8 cellular contexts compared by ENCODE assay signal in the genomic region with DNA sequence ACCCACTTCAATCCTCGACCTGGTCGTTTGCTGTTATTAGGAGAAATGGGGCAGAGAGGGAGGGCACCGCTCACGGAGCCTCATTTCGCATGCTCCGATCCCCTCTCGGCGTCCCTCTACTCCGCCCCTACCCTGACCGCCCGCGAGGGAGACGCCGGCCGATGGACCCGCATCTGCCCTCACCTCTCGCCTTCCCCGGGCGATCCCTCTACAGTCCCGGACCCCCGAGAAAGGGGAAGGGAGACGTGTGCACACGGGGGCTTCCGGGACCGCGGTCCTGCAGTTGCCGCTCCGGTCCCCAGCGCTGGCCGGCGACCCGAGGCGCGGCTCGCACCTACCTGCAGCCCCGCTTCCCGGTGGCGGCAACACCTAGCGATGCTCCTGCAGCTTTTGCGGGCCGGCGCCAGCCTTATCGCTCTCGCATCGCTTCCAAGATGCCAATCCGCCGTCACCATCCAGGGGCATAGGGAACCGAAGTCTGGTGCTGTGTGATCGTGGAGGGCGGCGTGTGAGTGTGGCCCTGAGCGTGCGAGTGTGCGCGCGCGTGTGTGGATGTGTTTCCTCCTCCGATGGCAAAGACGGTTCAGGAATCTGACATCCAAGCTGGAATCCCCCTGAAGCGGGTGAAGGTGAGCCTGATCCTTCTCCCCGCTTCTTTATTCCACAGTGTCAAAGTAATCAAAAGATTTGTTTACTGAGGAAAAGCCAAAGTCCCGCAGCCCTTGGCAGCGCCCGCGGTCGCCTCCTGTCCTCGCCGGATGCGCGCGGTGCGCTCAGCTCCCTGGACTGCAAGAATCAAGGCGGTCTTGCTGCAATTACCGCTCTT.
A peak's percentile ranks its signal among the peaks of the same experiment; 100 is the strongest.
DNase-seq lines count a peak whose midpoint lies in the region; ATAC-seq, FAIRE-seq and TF ChIP-seq lines count a peak whose summit lies in the region.

No MANE protein-coding gene starts in this region.

- no peak overlapping the region for H2AK5ac ChIP-seq in neuronal stem cell (ENCODE audit: low read depth, low read length)

- H4K8ac ChIP-seq in neuronal stem cell (ENCODE audit: low read depth, low read length): peak overlapping the region; percentile 87

- H3K4me3 ChIP-seq in esophagus squamous epithelium: peak overlapping the region in 3 of 4 donors; percentile 17 to 59 (median 44)
- peak overlapping the region; percentile 32 to 77 for H3K4me3 ChIP-seq in neuronal stem cell (ENCODE audit: low read length in 2 of 2)

- peaks cover 42% of the 10 kb centered on the region for H3K27me3 ChIP-seq in CD4-positive, alpha-beta T cell (ENCODE audit: control insufficient read depth, insufficient read depth, low read length)
- peaks cover 10 to 53% (median 17%) of the 10 kb centered on the region in 4 donors for H3K27me3 ChIP-seq in esophagus squamous epithelium
- H3K27me3 ChIP-seq in neuronal stem cell (ENCODE audit: control insufficient read depth in 3 of 3, insufficient read depth in 3 of 3, low read depth in 1 of 3, low read length in 3 of 3): peaks cover 3 to 48% (median 26%) of the 10 kb centered on the region in 3 experiments

- no peaks in the 10 kb centered on the region for H3K36me3 ChIP-seq in esophagus squamous epithelium
- no peaks in the 10 kb centered on the region for H3K36me3 ChIP-seq in neuronal stem cell (replicated peaks in 1 of 2; ENCODE audit: control insufficient read depth in 2 of 2, insufficient read depth in 2 of 2, low read length in 2 of 2)

- no peak for TF ChIP-seq CTCF in CD4-positive, alpha-beta T cell (IDR thresholded peaks at IDR 0.05)
- TF ChIP-seq CTCF in esophagus squamous epithelium (IDR thresholded peaks at IDR 0.05) (no peak), D721Med (IDR thresholded peaks at IDR 0.05; ENCODE audit: insufficient read depth, missing control alignments) (no peak)

- H3K4me1 ChIP-seq in esophagus squamous epithelium (peaks cover 19 to 27% (median 23%) of the 10 kb centered on the region in 3 donors), neuronal stem cell (ENCODE audit: control insufficient read depth in 2 of 2, insufficient read depth in 1 of 2, low read depth in 1 of 2, low read length in 2 of 2) (peaks cover 4 to 10% of the 10 kb centered on the region in 2 donors)

- POLR2A ChIA-PET in CD4-positive, alpha-beta T cell (lab: Charles Lee): interaction anchor here (1.1 kb wide), 1 partner anchor 14 kb away, joined by 3 read pairs; no protein-coding TSS in a partner anchor
- POLR2A ChIA-PET in activated CD4-positive, alpha-beta T cell treated with anti-CD3 and anti-CD28 coated beads, Interleukin-2, amount 10 ng/mL, durations not matched to agents 7 days and 5 days (lab: Charles Lee): interaction anchor here (0.6 kb wide), 1 partner anchor 68 kb away, joined by 3 read pairs; no protein-coding TSS in a partner anchor

- peak overlapping the region; percentile 90 for H3K23ac ChIP-seq in neuronal stem cell (ENCODE audit: low read depth, low read length, poor library complexity)

- TF ChIP-seq POLR2A in esophagus squamous epithelium (IDR thresholded peaks at IDR 0.05): no peak

- peaks cover 58% of the 10 kb centered on the region for H3K27me3 Mint-ChIP-seq in CD4-positive, alpha-beta T cell
- peaks cover 71% of the 10 kb centered on the region for H3K27me3 Mint-ChIP-seq in activated CD4-positive, alpha-beta T cell treated with anti-CD3 and anti-CD28 coated beads, Interleukin-2, amount 10 ng/mL, durations not matched to agents 7 days and 5 days

- no peaks in the 10 kb centered on the region for H3K9me3 ChIP-seq in CD4-positive, alpha-beta T cell (ENCODE audit: control insufficient read depth, low read length)
- H3K9me3 ChIP-seq in esophagus squamous epithelium: no peaks in the 10 kb centered on the region
- no peaks in the 10 kb centered on the region for H3K9me3 ChIP-seq in neuronal stem cell (replicated peaks in 1 of 2; ENCODE audit: control insufficient read depth in 2 of 2, insufficient read depth in 1 of 2, low read depth in 1 of 2, low read length in 2 of 2)

- no peak for ATAC-seq in CD4-positive, alpha-beta T cell (ENCODE audit: poor library complexity)
- no peak for ATAC-seq in GM21447 (IDR thresholded peaks at IDR 0.05; ENCODE audit: unreplicated experiment)

- H3K4me3 Mint-ChIP-seq in CD4-positive, alpha-beta T cell: peak overlapping the region; percentile 82
- peak overlapping the region; percentile 65 for H3K4me3 Mint-ChIP-seq in activated CD4-positive, alpha-beta T cell treated with anti-CD3 and anti-CD28 coated beads, Interleukin-2, amount 10 ng/mL, durations not matched to agents 7 days and 5 days

- H3K4me2 ChIP-seq in neuronal stem cell (ENCODE audit: insufficient read depth, low read length, poor library complexity, severe bottlenecking): peak overlapping the region; percentile 95

- H3K27ac ChIP-seq in CD4-positive, alpha-beta T cell (ENCODE audit: low read depth, low read length): no peak overlapping the region
- no peak overlapping the region for H3K27ac ChIP-seq in esophagus squamous epithelium
- H3K27ac ChIP-seq in neuronal stem cell (replicated peaks; ENCODE audit: low read length): no peak overlapping the region

- no peak overlapping the region for H2BK120ac ChIP-seq in neuronal stem cell (ENCODE audit: low read depth, low read length)

- 7 to 14% methylated on average over 21 to 24 of the region's 74 CpGs for WGBS in esophagus squamous epithelium, 2 donors
- no CpG with 5 or more reads among the region's 74 CpGs for WGBS in neuronal stem cell (ENCODE audit: extremely low coverage in 2 of 2, insufficient read length in 2 of 2, insufficient replicate concordance in 1 of 2), 2 donors

- CTCF ChIA-PET in CD4-positive, alpha-beta T cell (lab: Charles Lee): no interaction called here
- CTCF ChIA-PET in activated CD4-positive, alpha-beta T cell treated with anti-CD3 and anti-CD28 coated beads, Interleukin-2, amount 10 ng/mL, durations not matched to agents 7 days and 5 days (lab: Charles Lee): interaction anchor here (0.6 kb wide), 1 partner anchor 160 kb away, joined by 3 read pairs; no protein-coding TSS in a partner anchor

- intact Hi-C loops in CD4-positive, alpha-beta T cell (cut with DNase I, micrococcal nuclease): loop anchor here in 1 of 2 experiments (5.0 kb wide), 2 partner anchors 64 to 184 kb away; no protein-coding TSS in a partner anchor
- intact Hi-C loops in esophagus squamous epithelium (cut with DNase I): no loop called here

- no peaks in the 10 kb centered on the region for H3K79me1 ChIP-seq in neuronal stem cell (ENCODE audit: low read depth, low read length)

- peak overlapping the region; percentile 87 for H3K9ac ChIP-seq in neuronal stem cell (ENCODE audit: low read depth, low read length, poor library complexity)

- no peak overlapping the region for H3K27ac Mint-ChIP-seq in CD4-positive, alpha-beta T cell
- H3K27ac Mint-ChIP-seq in activated CD4-positive, alpha-beta T cell treated with anti-CD3 and anti-CD28 coated beads, Interleukin-2, amount 10 ng/mL, durations not matched to agents 7 days and 5 days: no peak overlapping the region

- H3K4ac ChIP-seq in neuronal stem cell (ENCODE audit: low read length): no peak overlapping the region

- no peak overlapping the region for H4K91ac ChIP-seq in neuronal stem cell (ENCODE audit: low read depth, low read length, poor library complexity)

- no peak for FAIRE-seq in D721Med (lab: Jason Lieb, UNC)

- H3K14ac ChIP-seq in neuronal stem cell (ENCODE audit: low read length): peak overlapping the region; percentile 5

- no peaks in the 10 kb centered on the region for H3K9me3 Mint-ChIP-seq in CD4-positive, alpha-beta T cell
- no peaks in the 10 kb centered on the region for H3K9me3 Mint-ChIP-seq in activated CD4-positive, alpha-beta T cell treated with anti-CD3 and anti-CD28 coated beads, Interleukin-2, amount 10 ng/mL, durations not matched to agents 7 days and 5 days

- H2BK5ac ChIP-seq in neuronal stem cell (ENCODE audit: low read length): no peak overlapping the region

- DNase-seq in CD4-positive, alpha-beta T cell: peak in 5 of 10 experiments; percentile 1 to 35 (median 7)
- DNase-seq in activated CD4-positive, alpha-beta T cell treated with anti-CD3 and anti-CD28 coated beads, Interleukin-2, amount 10 ng/mL, durations not matched to agents 7 days and 5 days: peak; percentile 16
- DNase-seq in esophagus squamous epithelium (lab: John Stamatoyannopoulos, UW) (no peak), neuronal stem cell (ENCODE audit: low spot score) (peak; percentile 31), HCEC 1CT (no peak), D721Med (ENCODE audit: insufficient read length, low spot score) (no peak), T1000 (lab: John Stamatoyannopoulos, UW) (no peak)

- peak overlapping the region; percentile 89 for H2AFZ ChIP-seq in neuronal stem cell (ENCODE audit: low read length)

- peak overlapping the region; percentile 86 for H3K18ac ChIP-seq in neuronal stem cell (ENCODE audit: low read length)

- H2BK12ac ChIP-seq in neuronal stem cell (ENCODE audit: low read length): no peak overlapping the region

- no peak overlapping the region for H2BK15ac ChIP-seq in neuronal stem cell (ENCODE audit: low read length)

- peaks cover 24% of the 10 kb centered on the region for H3K4me1 Mint-ChIP-seq in CD4-positive, alpha-beta T cell (ENCODE audit: low read depth)
- peaks cover 27% of the 10 kb centered on the region for H3K4me1 Mint-ChIP-seq in activated CD4-positive, alpha-beta T cell treated with anti-CD3 and anti-CD28 coated beads, Interleukin-2, amount 10 ng/mL, durations not matched to agents 7 days and 5 days

- H3K36me3 Mint-ChIP-seq in CD4-positive, alpha-beta T cell (ENCODE audit: low read depth): no peaks in the 10 kb centered on the region
- no peaks in the 10 kb centered on the region for H3K36me3 Mint-ChIP-seq in activated CD4-positive, alpha-beta T cell treated with anti-CD3 and anti-CD28 coated beads, Interleukin-2, amount 10 ng/mL, durations not matched to agents 7 days and 5 days (ENCODE audit: low read depth)

Comparison
In these comparisons a context has a peak if more than half of its experiments do, and no peak if none do; other contexts are left out.
1. DNase-seq: peak in activated CD4-positive, alpha-beta T cell treated with anti-CD3 and anti-CD28 coated beads, Interleukin-2, amount 10 ng/mL, durations not matched to agents 7 days and 5 days (single experiment) and neuronal stem cell (single experiment); none in esophagus squamous epithelium (single experiment), HCEC 1CT (single experiment), D721Med (single experiment) and T1000 (single experiment).